21 cellular contexts compared by ENCODE assay signal in genomic region chr13:25727250-25727649, GRCh38.
A peak's percentile ranks its signal among the peaks of the same experiment; 100 is the strongest.
DNase-seq lines count a peak whose midpoint lies in the region; ATAC-seq, FAIRE-seq and TF ChIP-seq lines count a peak whose summit lies in the region.
"Had no signal": no experiment of that assay in that cellular context is flagged by ENCODE, and none has a peak within 500 bp of the region (broad histone marks: within the 10 kb centered on the region; RNA-seq: fewer than 3 reads in every experiment).

No MANE protein-coding gene starts in this region.

- intact Hi-C loops in PC-3 (cut with micrococcal nuclease) = no loop called here
- intact Hi-C loops in lower lobe of right lung (cut with DNase I) = no loop called here

- BruUV-seq in PC-3 (replicated peaks; lab: Mats Ljungman, UMichigan) = no TSS peak

- H3K9me3 ChIP-seq in PC-3 (ENCODE audit: low read length) = no peaks in the 10 kb centered on the region
- no peaks in the 10 kb centered on the region for H3K9me3 ChIP-seq in lower lobe of right lung
- H3K9me3 ChIP-seq: heart right ventricle, ovary, sigmoid colon, tibial artery had no signal

- H3K4me3 ChIP-seq in PC-3 (ENCODE audit: low read length) (no peak overlapping the region), lower lobe of right lung (no peak overlapping the region)
- H3K4me3 ChIP-seq: heart right ventricle, K562, ovary, PC-9, sigmoid colon, tibial artery had no signal

- H3K79me2 ChIP-seq in PC-3 (ENCODE audit: low read length) = no peaks in the 10 kb centered on the region

- no peak overlapping the region for H2AFZ ChIP-seq in PC-3 (ENCODE audit: low read length)
- H2AFZ ChIP-seq: PC-9 had no signal

- no peak for TF ChIP-seq POLR2A in GM12892 (IDR thresholded peaks at IDR 0.05; ENCODE audit: low read depth, low read length)

- no peak overlapping the region for H3K4me2 ChIP-seq in PC-3 (ENCODE audit: low read length)
- H3K4me2 ChIP-seq: PC-9 had no signal

- H3K27ac ChIP-seq in PC-3 (ENCODE audit: low read length) = no peak overlapping the region
- H3K27ac ChIP-seq in lower lobe of right lung = no peak overlapping the region
- H3K27ac ChIP-seq: heart right ventricle, ovary, PC-9, sigmoid colon, tibial artery had no signal

- H3F3A ChIP-seq in PC-3 (ENCODE audit: low read length, unreplicated experiment) = no peaks in the 10 kb centered on the region

- no peaks in the 10 kb centered on the region for H3K4me1 ChIP-seq in PC-3 (ENCODE audit: insufficient read depth, low read length)
- no peaks in the 10 kb centered on the region for H3K4me1 ChIP-seq in lower lobe of right lung
- H3K4me1 ChIP-seq: heart right ventricle, sigmoid colon, tibial artery had no signal

- no peaks in the 10 kb centered on the region for H3K36me3 ChIP-seq in PC-3 (ENCODE audit: low read depth, low read length)
- H3K36me3 ChIP-seq in lower lobe of right lung = no peaks in the 10 kb centered on the region
- H3K36me3 ChIP-seq: heart right ventricle, ovary, sigmoid colon, tibial artery had no signal

- CTCF ChIA-PET in PC-3 (lab: Charles Lee) = no interaction called here

- no peaks in the 10 kb centered on the region for H4K20me1 ChIP-seq in PC-3 (ENCODE audit: low read length)

- H3K9me2 ChIP-seq in PC-3 (replicated peaks; ENCODE audit: low read length) = no peaks in the 10 kb centered on the region

- DNase-seq in DMS53 (lab: John Stamatoyannopoulos, UW) (peak; percentile 90), NCI-H2081 treated with DMSO at 0.1 percent for 48 hours (lab: John Stamatoyannopoulos, UW) (peak; percentile 84), PC-3 (peak; percentile 25), lower lobe of right lung (peak; percentile 57), GM12892 (ENCODE audit: insufficient read length) (no peak), AG08395 (ENCODE audit: low spot score) (no peak), hippocampal formation (lab: John Stamatoyannopoulos, UW) (no peak), NOMO-1 treated with dmso at 0.1 percent for 144 hours (lab: John Stamatoyannopoulos, UW; ENCODE audit: unreplicated experiment) (no peak)
- DNase-seq: activated CD8-positive, alpha-beta T cell treated with anti-CD3 and anti-CD28 coated beads for 36 hours; activated T-cell treated with anti-CD3 and anti-CD28 coated beads, Interleukin-2, amount 50 U/mL, for 48 hours; CD8-positive, alpha-beta memory T cell; heart right ventricle; naive thymus-derived CD4-positive, alpha-beta T cell; NCI-H1048; NCI-H226; ovary; PC-9; sigmoid colon; stimulated activated naive B cell treated with anti-CD40 and anti-IgM and Interleukin-4, amounts not matched to agents 10 μg/mL and 1 μg/mL and 100 μg/mL, for 72 hours; tibial artery had no signal

- no peak for FAIRE-seq in GM12892 (lab: Jason Lieb, UNC)
- FAIRE-seq: K562 had no signal

- POLR2A ChIA-PET in PC-3 (lab: Charles Lee; ENCODE audit: unreplicated experiment) = no interaction called here

- H3K27me3 ChIP-seq in PC-3 (ENCODE audit: low read length) (no peaks in the 10 kb centered on the region; the same call in 1 of the 2 replicates), lower lobe of right lung (ENCODE audit: low read depth) (no peaks in the 10 kb centered on the region)
- H3K27me3 ChIP-seq: ovary, sigmoid colon had no signal

- TF ChIP-seq CTCF in PC-3 (conservative IDR thresholded peaks at IDR 0.05; ENCODE audit: low read depth, low read length) = no peak
- no peak for TF ChIP-seq CTCF in lower lobe of right lung (IDR thresholded peaks at IDR 0.05)

- no peak overlapping the region for H3K9ac ChIP-seq in PC-3 (ENCODE audit: low read length)

- peak; percentile 86 for ATAC-seq in PC-3
- peak; percentile 87 to 94 for ATAC-seq in lower lobe of right lung
- ATAC-seq: activated CD8-positive, alpha-beta T cell treated with anti-CD3 and anti-CD28 coated beads for 36 hours; heart right ventricle; K562; naive thymus-derived CD4-positive, alpha-beta T cell; stimulated activated naive B cell treated with anti-CD40 and anti-IgM and Interleukin-4, amounts not matched to agents 10 μg/mL and 1 μg/mL and 100 μg/mL, for 72 hours had no signal

Comparison
In these comparisons a context has a peak if more than half of its experiments do, and no peak if none do; other contexts are left out.
1. DNase-seq: peak in DMS53 (single experiment), NCI-H2081 treated with DMSO at 0.1 percent for 48 hours (single experiment), PC-3 (single experiment) and lower lobe of right lung (single experiment); none in GM12892 (single experiment), AG08395 (single experiment), hippocampal formation (0 of 2) and NOMO-1 treated with dmso at 0.1 percent for 144 hours (single experiment).